ENCODE assay signal across 8 cellular contexts in the genomic region with DNA sequence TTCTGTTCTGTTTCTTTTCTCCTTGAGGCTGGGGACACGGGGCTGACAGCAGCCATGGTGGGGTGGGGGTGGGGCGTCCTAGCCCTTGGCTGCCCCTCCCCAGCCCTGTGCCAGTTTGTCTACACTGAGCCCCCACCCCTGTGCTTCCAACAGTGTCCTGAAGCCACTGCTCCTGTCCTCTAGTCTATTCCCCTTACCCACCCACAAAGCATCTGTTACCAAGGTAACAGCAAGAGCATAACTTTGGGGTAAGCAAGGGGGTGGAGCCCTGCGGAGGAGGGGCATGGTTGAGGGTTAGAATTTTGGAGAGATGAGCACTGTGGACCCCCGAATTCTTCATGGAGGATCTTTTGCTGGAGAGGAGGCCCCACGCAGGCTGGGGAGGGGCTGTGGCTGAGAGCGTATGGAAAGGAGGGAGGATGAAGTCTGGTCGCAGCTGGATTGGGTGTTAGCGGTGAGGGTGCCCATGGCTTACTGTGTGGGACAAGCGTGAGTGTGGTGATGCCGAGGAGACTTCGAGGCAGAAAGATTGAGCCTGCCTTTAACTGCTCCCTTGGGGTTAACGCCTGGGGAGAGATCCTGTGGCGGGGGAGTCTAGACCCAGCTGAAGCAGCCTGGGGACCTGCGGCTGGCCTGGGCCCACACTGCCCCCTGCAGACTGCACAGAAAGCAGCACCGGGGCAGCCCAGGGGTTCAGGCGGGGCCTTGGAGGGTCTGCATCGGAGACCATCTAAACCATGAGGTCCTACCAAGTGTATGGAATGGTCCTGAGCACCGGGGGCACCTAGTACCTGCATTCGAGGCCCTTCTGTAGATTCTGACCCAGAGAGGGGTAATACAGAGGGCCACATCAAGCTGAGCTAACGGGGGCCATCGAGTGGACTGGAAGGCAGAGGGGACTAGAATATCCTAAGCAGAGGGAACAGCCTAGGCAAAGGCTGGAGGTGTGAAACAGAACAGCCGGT. TPM values are rescaled to one million over a fixed set of nuclear protein-coding genes. Genes with fewer than 3 reads are reported as not detected.
DNase-seq lines count a peak whose midpoint lies in the region; TF ChIP-seq lines count a peak whose summit lies in the region.
"Had no signal": no experiment of that assay in that cellular context is flagged by ENCODE, and none has a peak within 500 bp of the region (broad histone marks: within the 10 kb centered on the region; RNA-seq: fewer than 3 reads in every experiment).

No MANE protein-coding gene starts in this region.

- H3K27ac ChIP-seq in fibroblast of lung (ENCODE audit: insufficient read depth, low read length): no peak overlapping the region
- peak overlapping the region; percentile 28 for H3K27ac ChIP-seq in osteoblast (ENCODE audit: low read depth, low read length)

- peak; percentile 80 for DNase-seq in GM13977 (ENCODE audit: low spot score)
- peak; percentile 36 to 80 for DNase-seq in NCI-H526 (lab: John Stamatoyannopoulos, UW)
- peak; percentile 48 for DNase-seq in activated T-cell treated with anti-CD3 and anti-CD28 coated beads for 48 hours (ENCODE audit: low read depth)
- DNase-seq in fibroblast of lung (ENCODE audit: low read depth in 2 of 2): peak in 1 of 2 donors; percentile 35
- peak; percentile 97 for DNase-seq in osteoblast (ENCODE audit: insufficient read length, low spot score, missing footprints)
- DNase-seq in NCI-H1092 (lab: John Stamatoyannopoulos, UW): no peak
- DNase-seq in NCI-H510A (lab: John Stamatoyannopoulos, UW): no peak

- H3K79me2 ChIP-seq in fibroblast of lung (ENCODE audit: control insufficient read depth, insufficient read depth, low read length) (no peaks in the 10 kb centered on the region), osteoblast (ENCODE audit: insufficient read depth, low read length) (no peaks in the 10 kb centered on the region)

- H3K4me2 ChIP-seq in fibroblast of lung (ENCODE audit: extremely low read depth, insufficient read depth, low read length) (peak overlapping the region; percentile 66), osteoblast (ENCODE audit: insufficient read depth, low read length) (peak overlapping the region; percentile 79)

- peak overlapping the region; percentile 48 for H2AFZ ChIP-seq in fibroblast of lung (ENCODE audit: low read length)
- H2AFZ ChIP-seq in osteoblast (ENCODE audit: low read length): peak overlapping the region; percentile 75

- no peaks in the 10 kb centered on the region for H3K36me3 ChIP-seq in fibroblast of lung (ENCODE audit: control insufficient read depth, insufficient read depth, low read length)
- H3K36me3 ChIP-seq in osteoblast (ENCODE audit: insufficient read depth, low read length): no peaks in the 10 kb centered on the region

- peaks cover 10% of the 10 kb centered on the region for H3K27me3 ChIP-seq in fibroblast of lung (ENCODE audit: control insufficient read depth, insufficient read depth, low read length)
- no peaks in the 10 kb centered on the region for H3K27me3 ChIP-seq in osteoblast (ENCODE audit: insufficient read depth, low read length)

- H4K20me1 ChIP-seq in fibroblast of lung (ENCODE audit: control insufficient read depth, extremely low read depth, insufficient read depth, low read length) (no peaks in the 10 kb centered on the region), osteoblast (ENCODE audit: insufficient read depth, low read length) (no peaks in the 10 kb centered on the region)

- no peaks in the 10 kb centered on the region for H3K9me3 ChIP-seq in fibroblast of lung (ENCODE audit: control insufficient read depth, insufficient read depth, low read depth, low read length)
- no peaks in the 10 kb centered on the region for H3K9me3 ChIP-seq in osteoblast (ENCODE audit: low read depth, low read length)

- no peak overlapping the region for H3K9ac ChIP-seq in fibroblast of lung (ENCODE audit: insufficient read depth, low read length)

- in situ Hi-C loops in GM13977 (cut with MboI; ENCODE audit: low pct_unique_long_range_greater_than_20kb, low sequenced_read_pairs, unreplicated experiment): no loop called here

- H3K4me1 ChIP-seq in fibroblast of lung (ENCODE audit: control insufficient read depth, extremely low read depth, insufficient read depth, low read length) (peaks cover 4% of the 10 kb centered on the region), osteoblast (ENCODE audit: insufficient read depth, low read length) (peaks cover 25% of the 10 kb centered on the region)

- no peak overlapping the region for H3K4me3 ChIP-seq in fibroblast of lung (replicated peaks in 1 of 4; ENCODE audit: control extremely low read depth in 1 of 4, insufficient read depth in 1 of 4, low read depth in 3 of 4, low read length in 4 of 4)
- H3K4me3 ChIP-seq in osteoblast (ENCODE audit: insufficient read depth, low read length): peak overlapping the region; percentile 56

- TF ChIP-seq CTCF in GM13977 (IDR thresholded peaks at IDR 0.05; ENCODE audit: extremely low read depth, insufficient read depth, missing control alignments) (peak; percentile 87), fibroblast of lung (conservative IDR thresholded peaks at IDR 0.05 in 1 of 2, IDR thresholded peaks at IDR 0.05 in 1 of 2; ENCODE audit: low read depth in 1 of 2, low read length in 2 of 2) (peak; percentile 53 to 73), osteoblast (IDR thresholded peaks at IDR 0.05; ENCODE audit: extremely low read depth, low read depth, low read length) (peak; percentile 85)

RNA-seq across cellular contexts. Expression of a gene that starts 6.1 kb away (rescaled TPM):
- total RNA-seq in fibroblast of lung (under 0.01 TPM in 1 of 2 replicates, not detected in the other), osteoblast (under 0.01 TPM in 1 of 2 replicates, not detected in the other)
- polyA plus RNA-seq in fibroblast of lung: 0.01 TPM in 1 of 2 replicates, not detected in the other
- polyA plus RNA-seq in fibroblast of lung (2012): not detected in 2 replicates
- not detected in 2 replicates for polyA minus RNA-seq in fibroblast of lung (ENCODE audit: low replicate concordance)
- total RNA-seq: dermis microvascular lymphatic vessel endothelial cell had no signal

RNA-seq across cellular contexts. Expression of a gene that starts 31.8 kb away (rescaled TPM):
- total RNA-seq in fibroblast of lung: 1,378 and 1,996 TPM in 2 replicates
- 1,814 and 2,237 TPM in 2 replicates for polyA plus RNA-seq in fibroblast of lung
- 2,049 and 2,331 TPM in 2 replicates for polyA plus RNA-seq in fibroblast of lung (2012)
- polyA minus RNA-seq in fibroblast of lung (ENCODE audit: low replicate concordance): 547 and 575 TPM in 2 replicates
- 1,279 and 1,302 TPM in 2 replicates for total RNA-seq in osteoblast

RNA-seq across cellular contexts. Expression of a gene that starts 34.4 kb away (rescaled TPM):
- 2.3 and 5.9 TPM in 2 replicates for total RNA-seq in fibroblast of lung
- 4.2 and 5.7 TPM in 2 replicates for polyA plus RNA-seq in fibroblast of lung
- polyA plus RNA-seq in fibroblast of lung (2012): 4.6 and 6.2 TPM in 2 replicates
- polyA minus RNA-seq in fibroblast of lung (ENCODE audit: low replicate concordance): 5.1 and 5.8 TPM in 2 replicates
- 5.8 and 7.4 TPM in 2 replicates for total RNA-seq in osteoblast

Comparison
In these comparisons a context has a peak if more than half of its experiments do, and no peak if none do; other contexts are left out.
1. DNase-seq: peak in GM13977 (single experiment), NCI-H526 (2 of 2), activated T-cell treated with anti-CD3 and anti-CD28 coated beads for 48 hours (single experiment) and osteoblast (single experiment); none in NCI-H1092 (single experiment) and NCI-H510A (single experiment).
2. Peak in every context shown above with its lines, with median percentiles within 50 percentile points of each other: CTCF ChIP-seq.